In genomic region chr6:132511836-132512230, GRCh38 we compare ENCODE assay signal across 8 cellular contexts. TPM values are rescaled to one million over a fixed set of nuclear protein-coding genes. Genes with fewer than 3 reads are reported as not detected.
DNase-seq lines count a peak whose midpoint lies in the region; ATAC-seq and TF ChIP-seq lines count a peak whose summit lies in the region.

No MANE protein-coding gene starts in this region.

- H3K4me1 Mint-ChIP-seq in Caco-2 (ENCODE audit: low read depth, unreplicated experiment): peaks cover 18% of the 10 kb centered on the region
- peaks cover 28% of the 10 kb centered on the region for H3K4me1 Mint-ChIP-seq in neural crest cell

- CTCF ChIA-PET in Caco-2 (lab: Charles Lee): interaction anchor here (0.6 to 1.1 kb wide), 2 partner anchors 13 to 286 kb away, joined by 3 to 4 read pairs; partner anchors contain the start of gene SLC18B1

- H3K27ac Mint-ChIP-seq in Caco-2 (ENCODE audit: unreplicated experiment): peak overlapping the region; percentile 90
- H3K27ac Mint-ChIP-seq in neural crest cell (ENCODE audit: unreplicated experiment): no peak overlapping the region

- intact Hi-C loops in Caco-2 (cut with micrococcal nuclease; ENCODE audit: unreplicated experiment) (loop anchor here (1.0 kb wide), 1 partner anchor 302 kb away; the partner anchor contains the start of gene RPS12), dorsolateral prefrontal cortex (cut with DNase I) (loop anchor here (5.0 kb wide), 1 partner anchor 300 kb away; the partner anchor contains the start of gene RPS12 (in 2 of the 2)), left colon (cut with DNase I, micrococcal nuclease) (no loop called here)

- H3K27me3 Mint-ChIP-seq in Caco-2 (ENCODE audit: insufficient read depth, unreplicated experiment) (no peaks in the 10 kb centered on the region), neural crest cell (ENCODE audit: low read depth) (peaks cover 26% of the 10 kb centered on the region)

- peak overlapping the region; percentile 92 for H3K4me3 Mint-ChIP-seq in Caco-2 (ENCODE audit: unreplicated experiment)
- peak overlapping the region; percentile 88 for H3K4me3 Mint-ChIP-seq in neural crest cell

- 61% methylated on average over 2 of the region's 2 CpGs for WGBS in HUES64

- BruUV-seq in Caco-2 (replicated peaks; lab: Mats Ljungman, UMichigan): no TSS peak

- POLR2A ChIA-PET in Caco-2 (lab: Charles Lee): interaction anchor here (1.5 kb wide), 1 partner anchor 303 kb away, joined by 6 read pairs; the partner anchor contains the start of gene RPS12

- H3K36me3 ChIP-seq in Caco-2 (ENCODE audit: control insufficient read depth, insufficient read depth, low read length): no peaks in the 10 kb centered on the region
- no peaks in the 10 kb centered on the region for H3K36me3 ChIP-seq in HUES64 (ENCODE audit: insufficient read depth, low read length)

- H3K27me3 ChIP-seq in Caco-2 (replicated peaks; ENCODE audit: control insufficient read depth, insufficient read depth, low read length): no peaks in the 10 kb centered on the region
- H3K27me3 ChIP-seq in HUES64 (ENCODE audit: insufficient read depth, low read length): peaks cover 9% of the 10 kb centered on the region; the same call in 1 of the 2 replicates
- H3K27me3 ChIP-seq in dorsolateral prefrontal cortex: no peaks in the 10 kb centered on the region

- ATAC-seq in HG02884 (IDR thresholded peaks at IDR 0.05; ENCODE audit: unreplicated experiment): no peak
- no peak for ATAC-seq in left colon
- no peak for ATAC-seq in HG03457 (IDR thresholded peaks at IDR 0.05; ENCODE audit: unreplicated experiment)

- no peak for TF ChIP-seq CTCF in Caco-2 (IDR thresholded peaks at IDR 0.05; ENCODE audit: insufficient read depth in 1 of 2, low read depth in 1 of 2, low read length in 1 of 2, severe bottlenecking in 1 of 2, unreplicated experiment in 1 of 2)
- TF ChIP-seq CTCF in dorsolateral prefrontal cortex (IDR thresholded peaks at IDR 0.05 in 54 of 56, conservative IDR thresholded peaks at IDR 0.05 in 2 of 56; ENCODE audit: low read depth in 1 of 56, partially characterized antibody in 56 of 56): no peak
- TF ChIP-seq CTCF in neural crest cell (conservative IDR thresholded peaks at IDR 0.05): no peak

- H3K36me3 Mint-ChIP-seq in Caco-2 (ENCODE audit: insufficient read depth, unreplicated experiment) (peaks cover 19% of the 10 kb centered on the region), neural crest cell (ENCODE audit: low read depth) (peaks cover 8% of the 10 kb centered on the region)

- H3K9me3 Mint-ChIP-seq in Caco-2 (ENCODE audit: unreplicated experiment): no peaks in the 10 kb centered on the region
- H3K9me3 Mint-ChIP-seq in neural crest cell: no peaks in the 10 kb centered on the region

- H3K27ac ChIP-seq in HUES64 (ENCODE audit: low read depth, low read length) (no peak overlapping the region), dorsolateral prefrontal cortex (peak overlapping the region in 39 of 59 donors; percentile 5 to 97 (median 91))

- H3K4me1 ChIP-seq in Caco-2: peaks cover 12% of the 10 kb centered on the region
- peaks cover 6% of the 10 kb centered on the region; the same call in 1 of the 2 replicates for H3K4me1 ChIP-seq in HUES64 (ENCODE audit: insufficient read depth, low read length)

- no peaks in the 10 kb centered on the region for H3K9me3 ChIP-seq in Caco-2
- no peaks in the 10 kb centered on the region for H3K9me3 ChIP-seq in HUES64 (ENCODE audit: insufficient read depth, low read depth, low read length)

- no peak for DNase-seq in Caco-2
- DNase-seq in dorsolateral prefrontal cortex: no peak
- no peak for DNase-seq in neural crest cell (ENCODE audit: low read depth, low spot score)
- no peak for DNase-seq in left colon
- DNase-seq in AG08396 (ENCODE audit: low spot score): no peak

- H3K4me3 ChIP-seq in Caco-2 (ENCODE audit: low read depth, low read length): peak overlapping the region; percentile 70
- peak overlapping the region; percentile 95 for H3K4me3 ChIP-seq in HUES64 (ENCODE audit: low read length)
- peak overlapping the region; percentile 64 to 99 (median 91) for H3K4me3 ChIP-seq in dorsolateral prefrontal cortex

- no peak overlapping the region for H3K9ac ChIP-seq in HUES64 (ENCODE audit: low read depth, low read length)

RNA-seq across cellular contexts. Expression of gene STX7, which starts 1.1 kb away (rescaled TPM):
- 41.0 and 42.4 TPM in 2 replicates for total RNA-seq in Caco-2 (2022)
- 20.9 TPM for polyA plus RNA-seq in HUES64 (2013, experiment 1 of 2)
- 21.9 TPM for polyA plus RNA-seq in HUES64 (2013, experiment 2 of 2)
- 100 to 1,000 TPM in 59 of 120 experiments, 10 to 100 TPM in 61; 62.8 to 127 (median 99.9) TPM for total RNA-seq in dorsolateral prefrontal cortex
- total RNA-seq in neural crest cell: 30.0 and 34.5 TPM in 2 replicates
- total RNA-seq in left colon: 10 to 100 TPM; 52.4 to 70.9 TPM

RNA-seq across cellular contexts. Expression of gene TAAR9, which starts 26.2 kb away (rescaled TPM):
- not detected in 2 replicates for total RNA-seq in Caco-2 (2022)
- not detected for polyA plus RNA-seq in HUES64 (2013, experiment 1 of 2)
- not detected for polyA plus RNA-seq in HUES64 (2013, experiment 2 of 2)
- not detected for total RNA-seq in dorsolateral prefrontal cortex
- not detected in 2 replicates for total RNA-seq in neural crest cell
- total RNA-seq in left colon: not detected

RNA-seq across cellular contexts. Expression of gene TAAR8, which starts 40.6 kb away (rescaled TPM):
- total RNA-seq in Caco-2 (2022): not detected in 2 replicates
- polyA plus RNA-seq in HUES64 (2013, experiment 1 of 2): not detected
- not detected for polyA plus RNA-seq in HUES64 (2013, experiment 2 of 2)
- not detected for total RNA-seq in dorsolateral prefrontal cortex
- not detected in 2 replicates for total RNA-seq in neural crest cell
- not detected for total RNA-seq in left colon

RNA-seq across cellular contexts. Expression of gene TAAR6, which starts 58.3 kb away (rescaled TPM):
- total RNA-seq in Caco-2 (2022) (not detected in 2 replicates), dorsolateral prefrontal cortex (1 to 10 TPM in 1 of 120 experiments, under 1 TPM in 5, not detected in 114; 0.35 to 1.2 (median 0.51) TPM), neural crest cell (not detected in 2 replicates), left colon (not detected)
- polyA plus RNA-seq in HUES64 (2013, experiment 1 of 2): not detected
- polyA plus RNA-seq in HUES64 (2013, experiment 2 of 2): not detected

Comparison
In these comparisons a context has a peak if more than half of its experiments do, and no peak if none do; other contexts are left out.
1. intact Hi-C loops: an anchor here in Caco-2 (1.0 kb wide) and dorsolateral prefrontal cortex (5.0 kb wide); none called in left colon.